Comparison of ENCODE assay signal across 1 cellular context in genomic region chr7:42254217-42254616, GRCh38.
TF ChIP-seq lines count a peak whose summit lies in the region.

No MANE protein-coding gene starts in this region.

TF ChIP-seq in H1, 55 proteins besides CTCF, POLR2A, EP300 and RAD21:
- TF ChIP-seq CEBPB (IDR thresholded peaks at IDR 0.05; ENCODE audit: low read depth, low read length) (peak; percentile 49; the same call in 1 of the 2 replicates), TCF12 (IDR thresholded peaks at IDR 0.05; ENCODE audit: low read depth, low read length) (no peak)
